ENCODE assay signal across 8 cellular contexts in genomic region chr4:24470681-24471622, GRCh38.
A peak's percentile ranks its signal among the peaks of the same experiment; 100 is the strongest.
DNase-seq lines count a peak whose midpoint lies in the region; ATAC-seq lines count a peak whose summit lies in the region.

No MANE protein-coding gene starts in this region.

- DNase-seq in CD8-positive, alpha-beta memory T cell: peak in 1 of 5 donors; percentile 49
- DNase-seq in activated CD4-positive, alpha-beta T cell treated with anti-CD3 and anti-CD28 coated beads for 4 hours: peak; percentile 32 to 51
- peak in 1 of 3 experiments; percentile 4 for DNase-seq in effector memory CD8-positive, alpha-beta T cell
- peak; percentile 20 for DNase-seq in superior temporal gyrus (ENCODE audit: extremely low spot score)
- no peak for DNase-seq in cortex of kidney (lab: John Stamatoyannopoulos, UW)

- no peaks in the 10 kb centered on the region for H3K9me3 Mint-ChIP-seq in CD8-positive, alpha-beta memory T cell
- no peaks in the 10 kb centered on the region for H3K9me3 Mint-ChIP-seq in effector memory CD8-positive, alpha-beta T cell

- H3K27ac ChIP-seq in CD8-positive, alpha-beta memory T cell (ENCODE audit: low read depth, low read length): no peak overlapping the region
- no peak overlapping the region for H3K27ac ChIP-seq in mesodermal cell (ENCODE audit: low read depth, low read length, severe bottlenecking)

- H3K4me1 ChIP-seq in CD8-positive, alpha-beta memory T cell (ENCODE audit: insufficient read depth, low read length): peaks cover 4% of the 10 kb centered on the region
- H3K4me1 ChIP-seq in mesodermal cell (ENCODE audit: control insufficient read depth, insufficient read depth, low read length, poor library complexity, severe bottlenecking): no peaks in the 10 kb centered on the region

- peak overlapping the region; percentile 86 to 97 (median 91) for H3K4me3 Mint-ChIP-seq in CD8-positive, alpha-beta memory T cell
- peak overlapping the region; percentile 86 to 90 for H3K4me3 Mint-ChIP-seq in effector memory CD8-positive, alpha-beta T cell

- no peaks in the 10 kb centered on the region for H3K36me3 ChIP-seq in CD8-positive, alpha-beta memory T cell (ENCODE audit: insufficient read depth, low read length)
- no peaks in the 10 kb centered on the region for H3K36me3 ChIP-seq in mesodermal cell (ENCODE audit: control insufficient read depth, insufficient read depth, low read length)

- peak overlapping the region in 3 of 8 donors; percentile 41 to 84 (median 72) for H3K27ac Mint-ChIP-seq in CD8-positive, alpha-beta memory T cell
- H3K27ac Mint-ChIP-seq in effector memory CD8-positive, alpha-beta T cell: peak overlapping the region in 1 of 2 donors; percentile 86

- WGBS in mesodermal cell (ENCODE audit: insufficient coverage in 2 of 2), 2 experiments: 0% methylated on average over 45 to 61 of the region's 90 CpGs

- H3K36me3 Mint-ChIP-seq in CD8-positive, alpha-beta memory T cell: peaks cover 0 to 5% (median 0%) of the 10 kb centered on the region in 3 donors
- peaks cover 11% of the 10 kb centered on the region for H3K36me3 Mint-ChIP-seq in effector memory CD8-positive, alpha-beta T cell (ENCODE audit: insufficient read depth)

- peak overlapping the region; percentile 26 for H3K4me3 ChIP-seq in CD8-positive, alpha-beta memory T cell (ENCODE audit: low read length)
- H3K4me3 ChIP-seq in mesodermal cell (ENCODE audit: extremely low read depth, insufficient read depth, low read length, poor library complexity, severe bottlenecking): peak overlapping the region; percentile 47

- ATAC-seq in HG02885 (IDR thresholded peaks at IDR 0.05; ENCODE audit: poor library complexity, unreplicated experiment): peak; percentile 33
- peak; percentile 35 for ATAC-seq in effector memory CD8-positive, alpha-beta T cell (replicated peaks)
- no peak for ATAC-seq in GM19463 (IDR thresholded peaks at IDR 0.05; ENCODE audit: unreplicated experiment)

- H3K27me3 ChIP-seq in CD8-positive, alpha-beta memory T cell (ENCODE audit: insufficient read depth, low read length, poor library complexity, severe bottlenecking): peaks cover 12% of the 10 kb centered on the region

- POLR2A ChIA-PET in CD8-positive, alpha-beta memory T cell (lab: Charles Lee): interaction anchor here (0.8 kb wide), 1 partner anchor 114 kb away, joined by 3 read pairs; the partner anchor contains the start of gene DHX15

- peaks cover 26 to 51% (median 43%) of the 10 kb centered on the region in 3 donors for H3K4me1 Mint-ChIP-seq in CD8-positive, alpha-beta memory T cell
- peaks cover 31 to 32% of the 10 kb centered on the region in 2 donors for H3K4me1 Mint-ChIP-seq in effector memory CD8-positive, alpha-beta T cell (ENCODE audit: low read depth in 2 of 2)

- peaks cover 48 to 71% of the 10 kb centered on the region in 2 donors for H3K27me3 Mint-ChIP-seq in CD8-positive, alpha-beta memory T cell
- H3K27me3 Mint-ChIP-seq in effector memory CD8-positive, alpha-beta T cell: peaks cover 66 to 88% of the 10 kb centered on the region in 2 donors

- CTCF ChIA-PET in CD8-positive, alpha-beta memory T cell (lab: Charles Lee): no interaction called here

- no peaks in the 10 kb centered on the region for H3K9me3 ChIP-seq in CD8-positive, alpha-beta memory T cell (ENCODE audit: low read length)
- H3K9me3 ChIP-seq in mesodermal cell (ENCODE audit: control insufficient read depth, low read length): no peaks in the 10 kb centered on the region
